In the genomic region with DNA sequence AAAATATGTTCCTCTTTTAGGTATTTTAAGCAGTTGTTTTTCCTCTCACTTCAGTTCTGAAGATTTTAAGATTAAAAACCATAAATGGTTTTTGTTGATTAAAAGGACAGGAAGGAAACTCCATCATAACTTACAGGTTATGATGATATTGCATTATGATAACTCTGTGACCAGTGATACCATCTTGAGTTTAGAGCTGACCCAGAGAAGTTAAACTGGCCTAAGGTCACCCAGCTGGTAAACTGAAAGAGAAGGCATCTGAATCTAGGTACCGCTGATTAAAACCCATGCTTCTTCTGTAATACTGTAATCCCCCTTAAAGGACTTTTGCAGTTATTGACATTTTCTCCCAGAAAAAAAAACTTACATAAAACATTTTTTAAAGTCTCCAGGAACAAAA, we compare ENCODE assay signal across 27 cellular contexts. TPM values are rescaled to one million over a fixed set of nuclear protein-coding genes. Genes with fewer than 3 reads are reported as not detected.
"Had no signal": no experiment of that assay in that cellular context is flagged by ENCODE, and none has a peak within 500 bp of the region (broad histone marks: within the 10 kb centered on the region; RNA-seq: fewer than 3 reads in every experiment).

No MANE protein-coding gene starts in this region.

- H3K4me3 Mint-ChIP-seq: activated CD4-positive, alpha-beta T cell treated with anti-CD3 and anti-CD28 coated beads, Interleukin-2, amount 10 ng/mL, durations not matched to agents 7 days and 5 days; activated CD8-positive, alpha-beta T cell treated with anti-CD3 and anti-CD28 coated beads for 36 hours; activated naive CD8-positive, alpha-beta T cell treated with anti-CD3 and anti-CD28 coated beads, Interleukin-2, amount 10 ng/mL, durations not matched to agents 7 days and 5 days had no signal

- H3K9me3 Mint-ChIP-seq: activated CD4-positive, alpha-beta T cell treated with anti-CD3 and anti-CD28 coated beads, Interleukin-2, amount 10 ng/mL, durations not matched to agents 7 days and 5 days; activated CD8-positive, alpha-beta T cell treated with anti-CD3 and anti-CD28 coated beads for 36 hours; activated naive CD8-positive, alpha-beta T cell treated with anti-CD3 and anti-CD28 coated beads, Interleukin-2, amount 10 ng/mL, durations not matched to agents 7 days and 5 days had no signal

- H3K9me2 ChIP-seq: SK-N-SH had no signal

- H3K27ac ChIP-seq: adrenal gland, Peyer's patch, RWPE1, SJCRH30, VCaP had no signal

- H3K27me3 ChIP-seq: adrenal gland, Peyer's patch, SJCRH30 had no signal

- ATAC-seq: activated CD8-positive, alpha-beta T cell treated with anti-CD3 and anti-CD28 coated beads for 36 hours had no signal

- H3K27ac Mint-ChIP-seq: activated CD4-positive, alpha-beta T cell treated with anti-CD3 and anti-CD28 coated beads, Interleukin-2, amount 10 ng/mL, durations not matched to agents 7 days and 5 days; activated CD8-positive, alpha-beta T cell treated with anti-CD3 and anti-CD28 coated beads for 36 hours; activated naive CD8-positive, alpha-beta T cell treated with anti-CD3 and anti-CD28 coated beads, Interleukin-2, amount 10 ng/mL, durations not matched to agents 7 days and 5 days had no signal

- H3K27me3 Mint-ChIP-seq: activated CD4-positive, alpha-beta T cell treated with anti-CD3 and anti-CD28 coated beads, Interleukin-2, amount 10 ng/mL, durations not matched to agents 7 days and 5 days; activated CD8-positive, alpha-beta T cell treated with anti-CD3 and anti-CD28 coated beads for 36 hours; activated naive CD8-positive, alpha-beta T cell treated with anti-CD3 and anti-CD28 coated beads, Interleukin-2, amount 10 ng/mL, durations not matched to agents 7 days and 5 days had no signal

- H3K4me2 ChIP-seq: SK-N-SH had no signal

- DNase-seq: activated CD4-positive, alpha-beta T cell treated with anti-CD3 and anti-CD28 coated beads, Interleukin-2, amount 10 ng/mL, durations not matched to agents 7 days and 5 days; activated CD4-positive, CD25-positive, alpha-beta regulatory T cell; activated CD8-positive, alpha-beta memory T cell treated with anti-CD3 and anti-CD28 coated beads, Interleukin-2, amount 50 U/mL, for 4 hours; activated CD8-positive, alpha-beta T cell treated with anti-CD3 and anti-CD28 coated beads for 36 hours; activated naive CD4-positive, alpha-beta T cell treated with anti-CD3 and anti-CD28 coated beads, Interleukin-2, amount 50 U/mL, for 16 hours; activated naive CD8-positive, alpha-beta T cell treated with anti-CD3 and anti-CD28 coated beads, Interleukin-2, amount 10 ng/mL, durations not matched to agents 7 days and 5 days; adrenal gland; anterior cingulate cortex; KG1; NCI-H1092 treated with DMSO at 0.1 percent for 48 hours; NCI-H1417 treated with DMSO at 0.1 percent for 48 hours; NCI-H1694; NCI-H2029; NCI-H2107; NCI-H345; NCI-H510A treated with DMSO at 0.1 percent for 48 hours; NCI-H69; NK-92 treated with Interleukin-12 subunit alpha and Interleukin-12 subunit beta, amount 100 ng/mL, for 24 hours; Peyer's patch; Right ventricle myocardium superior; SJCRH30; SK-N-SH; SW 1271 had no signal

- H3K9me3 ChIP-seq: adrenal gland, Peyer's patch, SJCRH30, SK-N-SH had no signal

- H3K9ac ChIP-seq: SK-N-SH had no signal

- H3K4me3 ChIP-seq: adrenal gland, Peyer's patch, SJCRH30 had no signal

- H3K4me1 ChIP-seq: Peyer's patch, SJCRH30 had no signal

RNA-seq across cellular contexts. Expression of a gene that starts 29.6 kb away (rescaled TPM):
- total RNA-seq: activated CD4-positive, alpha-beta T cell treated with anti-CD3 and anti-CD28 coated beads, Interleukin-2, amount 10 ng/mL, durations not matched to agents 7 days and 5 days; activated CD8-positive, alpha-beta T cell treated with anti-CD3 and anti-CD28 coated beads for 36 hours; activated naive CD8-positive, alpha-beta T cell treated with anti-CD3 and anti-CD28 coated beads, Interleukin-2, amount 10 ng/mL, durations not matched to agents 7 days and 5 days; MCF 10A; T-helper 1 cell treated with Interleukin-12 subunit alpha and Interleukin-12 subunit beta and Interleukin-4 antibody, amounts not matched to agents 30 ng/mL and 1 ng/mL, for 36 hours had no signal
